8 cellular contexts compared by ENCODE assay signal in the genomic region with DNA sequence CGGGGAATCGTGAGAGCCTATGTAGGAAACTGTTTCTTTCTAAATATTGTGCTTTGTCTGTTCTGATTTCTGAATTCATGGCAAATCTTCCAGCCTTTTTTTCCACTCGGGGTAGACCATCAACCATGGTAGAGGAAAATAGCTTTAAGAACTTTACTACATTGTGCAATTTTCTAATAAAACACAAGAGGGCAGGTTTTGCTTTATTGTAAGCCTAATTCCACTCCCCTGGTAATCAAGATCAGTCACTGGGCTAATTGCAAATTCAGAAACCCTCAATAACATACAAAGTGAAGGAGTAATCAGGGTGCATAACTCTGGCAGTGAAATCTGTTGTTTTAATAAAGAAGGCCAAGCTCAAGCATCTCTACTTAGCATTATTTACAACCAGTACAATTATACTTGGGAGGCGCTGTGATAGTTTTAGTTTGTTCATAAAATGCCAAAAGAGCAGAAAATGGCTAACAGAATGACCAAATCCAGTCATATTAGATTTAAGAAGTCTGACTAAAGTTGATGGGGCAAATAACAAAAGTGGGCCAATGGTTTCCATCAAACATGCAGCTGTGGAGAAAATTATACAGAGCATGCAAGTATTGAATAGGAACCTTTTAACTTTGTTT. TPM values are rescaled to one million over a fixed set of nuclear protein-coding genes. Genes with fewer than 3 reads are reported as not detected.
DNase-seq lines count a peak whose midpoint lies in the region; ATAC-seq, FAIRE-seq and TF ChIP-seq lines count a peak whose summit lies in the region.

No MANE protein-coding gene starts in this region.

- H3K27ac ChIP-seq in pancreas, result no peak overlapping the region

- intact Hi-C loops in pancreas (cut with DNase I), result loop anchor here in 1 of 3 donors (10.0 kb wide), 1 partner anchor 179 kb away; no protein-coding TSS in a partner anchor

- H3K27me3 ChIP-seq in pancreas, result no peaks in the 10 kb centered on the region

- peak; percentile 63 for TF ChIP-seq CTCF in fibroblast of pulmonary artery (IDR thresholded peaks at IDR 0.05; ENCODE audit: low read length, missing control alignments)
- peak; percentile 31 to 52 (median 42) for TF ChIP-seq CTCF in pancreas (IDR thresholded peaks at IDR 0.05)

- FAIRE-seq in pancreas (lab: Jason Lieb, UNC), result peak; percentile 93

- H3K4me3 ChIP-seq in fibroblast of pulmonary artery (replicated peaks; ENCODE audit: low read depth, low read length) (no peak overlapping the region), pancreas (no peak overlapping the region)

- DNase-seq in GM03348 (ENCODE audit: low spot score) (peak; percentile 62), H4 (ENCODE audit: low spot score) (peak; percentile 10), NCI-H1105 treated with DMSO at 0.1 percent for 48 hours (lab: John Stamatoyannopoulos, UW) (peak; percentile 67), SKM-1 treated with dmso at 0.1 percent for 144 hours (lab: John Stamatoyannopoulos, UW; ENCODE audit: unreplicated experiment) (peak; percentile 43), fibroblast of pulmonary artery (ENCODE audit: low read depth) (peak; percentile 70), pancreas (no peak), amniotic stem cell (lab: John Stamatoyannopoulos, UW) (no peak)

- H3K36me3 ChIP-seq in pancreas, result no peaks in the 10 kb centered on the region

- 29 to 33% methylated on average over 4 of the region's 4 CpGs for WGBS in pancreas, 2 donors

- no peaks in the 10 kb centered on the region for H3K9me3 ChIP-seq in pancreas

- peak; percentile 77 to 88 (median 87) for ATAC-seq in pancreas
- no peak for ATAC-seq in HG02678 (IDR thresholded peaks at IDR 0.05; ENCODE audit: unreplicated experiment)

- H3K4me1 ChIP-seq in pancreas, result no peaks in the 10 kb centered on the region

RNA-seq across cellular contexts. Expression of a gene that starts 43.8 kb away (rescaled TPM):
- 0.14 and 0.27 TPM in 2 replicates for total RNA-seq in H4 (2014; rRNA removed; shearing (Covaris generic))
- total RNA-seq in pancreas, result under 1 TPM; 0.06 to 0.83 (median 0.23) TPM
- polyA plus RNA-seq in pancreas, result under 1 TPM; 0.27 to 0.66 TPM

Comparison
In these comparisons a context has a peak if more than half of its experiments do, and no peak if none do; other contexts are left out.
1. DNase-seq: peak in GM03348 (single experiment), H4 (single experiment), NCI-H1105 treated with DMSO at 0.1 percent for 48 hours (single experiment), SKM-1 treated with dmso at 0.1 percent for 144 hours (single experiment) and fibroblast of pulmonary artery (single experiment); none in pancreas (0 of 6) and amniotic stem cell (single experiment).